Comparison of ENCODE assay signal across 11 cellular contexts in the genomic region with DNA sequence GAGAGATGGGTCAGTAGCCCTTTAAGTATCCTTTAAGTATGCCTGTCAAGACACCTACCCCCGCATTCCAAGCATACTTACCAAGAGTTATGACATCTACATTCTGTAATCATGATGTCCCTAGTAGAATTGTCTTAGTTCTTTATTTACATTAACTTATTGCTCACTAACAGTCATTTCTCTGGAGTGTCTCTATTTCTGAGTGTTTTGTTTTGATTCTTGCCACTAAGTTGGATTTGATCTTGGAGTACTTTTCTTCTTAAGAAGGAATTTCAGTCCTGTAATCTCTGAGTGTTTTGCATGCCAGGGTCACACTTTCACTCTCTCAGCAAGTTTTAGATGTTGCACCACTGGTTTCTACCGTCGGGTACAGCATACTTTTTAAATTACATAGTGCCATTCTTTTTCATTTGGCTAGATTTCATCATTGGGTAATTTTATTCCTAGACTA.
DNase-seq lines count a peak whose midpoint lies in the region; TF ChIP-seq lines count a peak whose summit lies in the region.
"Had no signal": no experiment of that assay in that cellular context is flagged by ENCODE, and none has a peak within 500 bp of the region (broad histone marks: within the 10 kb centered on the region; RNA-seq: fewer than 3 reads in every experiment).

No MANE protein-coding gene starts in this region.

- peak overlapping the region; percentile 60 for H3K27ac ChIP-seq in brain microvascular endothelial cell
- H3K27ac ChIP-seq: heart left ventricle had no signal

- H3K36me3 ChIP-seq in brain microvascular endothelial cell (replicated peaks): no peaks in the 10 kb centered on the region
- H3K36me3 ChIP-seq: heart left ventricle had no signal

- CTCF ChIA-PET in GM10248 (lab: Yijun Ruan, JAX): no interaction called here

- POLR2A ChIA-PET in GM10248 (lab: Yijun Ruan, JAX): no interaction called here

- DNase-seq in A172 (ENCODE audit: low spot score) (peak; percentile 90), HPDE6-E6E7 (ENCODE audit: extremely low spot score) (peak; percentile 55), brain microvascular endothelial cell (peak; percentile 89), kidney glomerular epithelial cell (lab: John Stamatoyannopoulos, UW) (peak; percentile 98), Kasumi-1 (lab: John Stamatoyannopoulos, UW) (no peak), GM10248 (ENCODE audit: extremely low spot score) (no peak), T1000 (lab: John Stamatoyannopoulos, UW) (no peak)
- no peak for DNase-seq in activated CD4-positive, alpha-beta T cell treated with anti-CD3 and anti-CD28 coated beads for 48 hours
- DNase-seq: activated CD4-positive, alpha-beta T cell treated with anti-CD3 and anti-CD28 coated beads, Interleukin-2, amount 50 U/mL, for 48 hours; heart left ventricle; naive thymus-derived CD4-positive, alpha-beta T cell had no signal

- TF ChIP-seq CTCF in brain microvascular endothelial cell (IDR thresholded peaks at IDR 0.05; ENCODE audit: low read depth, low read length, missing control alignments): no peak
- TF ChIP-seq CTCF in GM10248 (IDR thresholded peaks at IDR 0.05; ENCODE audit: control extremely low read depth, extremely low read depth, low read depth, missing control alignments): no peak

- H3K4me3 ChIP-seq in brain microvascular endothelial cell (ENCODE audit: low read depth, low read length): no peak overlapping the region
- H3K4me3 ChIP-seq: heart left ventricle had no signal

- H3K27me3 ChIP-seq in brain microvascular endothelial cell (replicated peaks): no peaks in the 10 kb centered on the region
- H3K27me3 ChIP-seq: heart left ventricle had no signal

- in situ Hi-C loops in brain microvascular endothelial cell (cut with HindIII; ENCODE audit: low pct_ligation_motif_present, low sequenced_read_pairs): no loop called here

Comparison
In these comparisons a context has a peak if more than half of its experiments do, and no peak if none do; other contexts are left out.
1. DNase-seq: peak in A172 (single experiment), HPDE6-E6E7 (single experiment), brain microvascular endothelial cell (single experiment) and kidney glomerular epithelial cell (single experiment); none in Kasumi-1 (0 of 2), activated CD4-positive, alpha-beta T cell treated with anti-CD3 and anti-CD28 coated beads for 48 hours (single experiment), GM10248 (single experiment) and T1000 (single experiment).